ENCODE assay signal across 25 cellular contexts in the genomic region with DNA sequence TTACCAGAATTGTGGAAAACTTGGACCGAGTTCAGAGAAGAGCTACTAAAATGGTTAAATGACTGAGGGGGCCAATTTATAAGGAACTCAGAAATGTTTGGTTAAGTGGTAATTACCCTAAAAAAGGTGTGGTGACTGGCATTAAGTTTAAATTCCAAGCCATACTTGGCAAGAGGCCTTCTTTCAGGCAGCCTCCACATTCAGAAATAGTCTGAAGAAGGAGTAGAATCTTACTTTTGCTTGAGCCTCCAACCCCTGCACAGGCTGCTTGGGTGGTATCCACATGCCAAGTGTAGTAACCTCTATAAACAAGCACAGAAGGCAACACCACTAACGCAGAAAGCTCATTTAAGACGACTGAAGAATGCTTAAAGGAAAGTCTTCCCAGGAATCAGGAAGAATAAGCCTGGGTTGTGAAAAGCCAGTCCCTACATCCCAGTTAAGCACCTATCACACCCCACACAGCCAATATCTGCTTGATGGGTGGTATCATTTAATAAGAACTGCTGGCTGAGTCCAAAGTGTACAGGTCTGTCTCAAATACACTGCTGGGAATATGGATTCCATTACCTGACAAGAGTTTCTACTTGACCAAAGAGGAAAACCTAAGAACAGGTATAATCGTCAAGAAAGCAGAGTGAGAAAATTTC.
"Had no signal": no experiment of that assay in that cellular context is flagged by ENCODE, and none has a peak within 500 bp of the region (broad histone marks: within the 10 kb centered on the region; RNA-seq: fewer than 3 reads in every experiment).

No MANE protein-coding gene starts in this region.

- H3K4me2 ChIP-seq: neural progenitor cell, smooth muscle cell had no signal

- H3K27ac ChIP-seq: dorsolateral prefrontal cortex, lower lobe of right lung, neural progenitor cell, parathyroid adenoma, right atrium auricular region, testis, tibial artery, upper lobe of left lung had no signal

- H2AFZ ChIP-seq: neural progenitor cell, parathyroid adenoma had no signal

- DNase-seq: dorsolateral prefrontal cortex; effector CD4-positive, alpha-beta T cell; hypothalamus; immature natural killer cell; islet precursor cell; kidney glomerular epithelial cell; left ventricle myocardium superior; lower lobe of right lung; naive thymus-derived CD4-positive, alpha-beta T cell; stimulated activated CD4-positive, alpha-beta T cell treated with anti-CD3 and anti-CD28 coated beads, Interleukin-12 subunit alpha, Interleukin-12 subunit beta, amount 100 ng/mL, for 4 hours; stimulated activated CD4-positive, alpha-beta T cell treated with anti-CD3 and anti-CD28 coated beads, Interleukin-1b, Interleukin-23, amount 100 ng/mL, for 48 hours; stimulated activated CD4-positive, alpha-beta T cell treated with anti-CD3 and anti-CD28 coated beads, Interleukin-4, amount 100 ng/mL, for 1 hour; stimulated activated CD8-positive, alpha-beta memory T cell treated with anti-CD3 and anti-CD28 coated beads, Interleukin-4, amount 100 ng/mL, for 48 hours; stimulated activated naive CD4-positive, alpha-beta T cell; stimulated activated naive CD8-positive, alpha-beta T cell treated with anti-CD3 and anti-CD28 coated beads, Interleukin-15, amount 100 ng/mL, for 72 hours; testis; tibial artery; upper lobe of left lung had no signal

- H3K9ac ChIP-seq: neural progenitor cell, parathyroid adenoma had no signal

- FAIRE-seq: frontal cortex, urothelium cell line had no signal

- H3K27me3 ChIP-seq: neural progenitor cell, right atrium auricular region, testis, tibial artery, upper lobe of left lung had no signal

- H3K36me3 ChIP-seq: lower lobe of right lung, neural progenitor cell, right atrium auricular region, tibial artery, upper lobe of left lung had no signal

- ATAC-seq: left ventricle myocardium superior; lower lobe of right lung; naive thymus-derived CD4-positive, alpha-beta T cell; sciatic nerve; stimulated activated naive CD8-positive, alpha-beta T cell treated with anti-CD3 and anti-CD28 coated beads, Interleukin-15, amount 100 ng/mL, for 72 hours had no signal

- H3K4me1 ChIP-seq: lower lobe of right lung, neural progenitor cell, parathyroid adenoma, right atrium auricular region, testis, upper lobe of left lung had no signal

- H3K4me3 ChIP-seq: dorsolateral prefrontal cortex, lower lobe of right lung, neural progenitor cell, right atrium auricular region, smooth muscle cell, testis, tibial artery, upper lobe of left lung had no signal

- H3K79me2 ChIP-seq: parathyroid adenoma had no signal

- H3K9me3 ChIP-seq: lower lobe of right lung, right atrium auricular region, testis, tibial artery, upper lobe of left lung had no signal
